8 cellular contexts compared by ENCODE assay signal in genomic region chr19:20423381-20424207, GRCh38.
DNase-seq lines count a peak whose midpoint lies in the region; ATAC-seq lines count a peak whose summit lies in the region.

No MANE protein-coding gene starts in this region.

- peaks cover 4% of the 10 kb centered on the region for H3K36me3 ChIP-seq in muscle layer of colon (ENCODE audit: insufficient read depth, low read length)

- no peaks in the 10 kb centered on the region for H3K9me3 ChIP-seq in muscle layer of colon (ENCODE audit: low read length)

- H3K4me1 Mint-ChIP-seq in stimulated activated naive CD8-positive, alpha-beta T cell treated with anti-CD3 and anti-CD28 coated beads, Interleukin-15, amount 100 ng/mL, for 72 hours: no peaks in the 10 kb centered on the region

- peak overlapping the region; percentile 93 to 99 for H3K27ac Mint-ChIP-seq in stimulated activated naive CD8-positive, alpha-beta T cell treated with anti-CD3 and anti-CD28 coated beads, Interleukin-15, amount 100 ng/mL, for 72 hours

- no peaks in the 10 kb centered on the region for H3K27me3 Mint-ChIP-seq in stimulated activated naive CD8-positive, alpha-beta T cell treated with anti-CD3 and anti-CD28 coated beads, Interleukin-15, amount 100 ng/mL, for 72 hours

- H3K4me3 Mint-ChIP-seq in stimulated activated naive CD8-positive, alpha-beta T cell treated with anti-CD3 and anti-CD28 coated beads, Interleukin-15, amount 100 ng/mL, for 72 hours: peak overlapping the region; percentile 99

- H3K9ac ChIP-seq in muscle layer of colon (ENCODE audit: low read length): peak overlapping the region; percentile 27

- peak overlapping the region; percentile 80 to 84 for H3K4me3 ChIP-seq in muscle layer of colon (ENCODE audit: low read depth in 1 of 2, low read length in 2 of 2)

- peaks cover 4% of the 10 kb centered on the region for H3K4me1 ChIP-seq in muscle layer of colon (ENCODE audit: insufficient read depth, low read length)

- peak; percentile 49 for ATAC-seq in esophagus mucosa
- ATAC-seq in stimulated activated naive CD8-positive, alpha-beta T cell treated with anti-CD3 and anti-CD28 coated beads, Interleukin-15, amount 100 ng/mL, for 72 hours: no peak

- no peaks in the 10 kb centered on the region for H3K27me3 ChIP-seq in muscle layer of colon (ENCODE audit: control insufficient read depth in 1 of 2, insufficient read depth in 2 of 2, low read length in 2 of 2)

- H3K9me3 Mint-ChIP-seq in stimulated activated naive CD8-positive, alpha-beta T cell treated with anti-CD3 and anti-CD28 coated beads, Interleukin-15, amount 100 ng/mL, for 72 hours: no peaks in the 10 kb centered on the region

- DNase-seq in activated naive CD4-positive, alpha-beta T cell treated with Interleukin-2 at 50 U/mL for 16 hours: peak; percentile 27
- no peak for DNase-seq in activated naive CD4-positive, alpha-beta T cell (lab: John Stamatoyannopoulos, UW)
- peak; percentile 5 for DNase-seq in activated T-cell treated with anti-CD3 and anti-CD28 coated beads for 24 hours (ENCODE audit: low read depth)
- peak in 1 of 2 donors; percentile 23 for DNase-seq in stimulated activated naive CD8-positive, alpha-beta T cell treated with anti-CD3 and anti-CD28 coated beads, Interleukin-15, amount 100 ng/mL, for 72 hours
- DNase-seq in DMS79 treated with DMSO at 0.1 percent for 48 hours (lab: John Stamatoyannopoulos, UW): no peak
- no peak for DNase-seq in SHP77 (lab: John Stamatoyannopoulos, UW)

- peak overlapping the region; percentile 73 for H3K27ac ChIP-seq in muscle layer of colon (ENCODE audit: low read depth, low read length)

Comparison
In these comparisons a context has a peak if more than half of its experiments do, and no peak if none do; other contexts are left out.
1. DNase-seq: peak in activated naive CD4-positive, alpha-beta T cell treated with Interleukin-2 at 50 U/mL for 16 hours (single experiment) and activated T-cell treated with anti-CD3 and anti-CD28 coated beads for 24 hours (single experiment); none in activated naive CD4-positive, alpha-beta T cell (0 of 4), DMS79 treated with DMSO at 0.1 percent for 48 hours (single experiment) and SHP77 (0 of 2).